10 cellular contexts compared by ENCODE assay signal in genomic region chr22:36010913-36011312, GRCh38. TPM values are rescaled to one million over a fixed set of nuclear protein-coding genes. Genes with fewer than 3 reads are reported as not detected.
DNase-seq lines count a peak whose midpoint lies in the region; ATAC-seq and TF ChIP-seq lines count a peak whose summit lies in the region.
"Had no signal": no experiment of that assay in that cellular context is flagged by ENCODE, and none has a peak within 500 bp of the region (broad histone marks: within the 10 kb centered on the region; RNA-seq: fewer than 3 reads in every experiment).

No MANE protein-coding gene starts in this region.

- H3K4me3 ChIP-seq in RWPE2 (ENCODE audit: severe bottlenecking) (no peak overlapping the region), psoas muscle (no peak overlapping the region), ovary (no peak overlapping the region)

- H3K27ac ChIP-seq in RWPE2 (ENCODE audit: poor library complexity, severe bottlenecking) (no peak overlapping the region), psoas muscle (no peak overlapping the region), ovary (peak overlapping the region in 1 of 2 donors; percentile 19)

- H3K36me3 ChIP-seq in RWPE2 (ENCODE audit: low read depth) (no peaks in the 10 kb centered on the region), psoas muscle (ENCODE audit: insufficient read depth in 1 of 2, low read depth in 1 of 2) (no peaks in the 10 kb centered on the region), ovary (no peaks in the 10 kb centered on the region)

- TF ChIP-seq EP300 in ovary (IDR thresholded peaks at IDR 0.05) = no peak

- DNase-seq in EH (ENCODE audit: low read depth) = peak; percentile 88
- no peak for DNase-seq in RWPE2 (ENCODE audit: low spot score)
- peak; percentile 61 for DNase-seq in fibroblast of the conjunctiva (ENCODE audit: low read depth)
- no peak for DNase-seq in psoas muscle
- DNase-seq in NCI-H1048 (lab: John Stamatoyannopoulos, UW) = no peak
- no peak for DNase-seq in NCI-H1105 treated with DMSO at 0.1 percent for 48 hours (lab: John Stamatoyannopoulos, UW)
- DNase-seq in ovary = no peak
- DNase-seq: effector CD4-positive, alpha-beta T cell; kidney glomerular epithelial cell had no signal

- H3K27me3 ChIP-seq in RWPE2 (ENCODE audit: insufficient read depth, poor library complexity, severe bottlenecking) (no peaks in the 10 kb centered on the region), psoas muscle (ENCODE audit: insufficient read depth in 3 of 3, low read length in 2 of 3) (no peaks in the 10 kb centered on the region), ovary (no peaks in the 10 kb centered on the region)

- H3K4me1 ChIP-seq in RWPE2 (ENCODE audit: insufficient read depth, poor library complexity, severe bottlenecking) (peaks cover 17% of the 10 kb centered on the region), psoas muscle (peaks cover 22% of the 10 kb centered on the region), ovary (ENCODE audit: insufficient read depth) (peaks cover 30% of the 10 kb centered on the region)

- intact Hi-C loops in psoas muscle (cut with DNase I) = no loop called here
- intact Hi-C loops in ovary (cut with DNase I) = no loop called here

- 82 to 86% (median 85%) methylated on average over 3 of the region's 3 CpGs for WGBS in psoas muscle, 3 donors
- WGBS in ovary, 3 donors = 60 to 79% (median 78%) methylated on average over 3 of the region's 3 CpGs

- no peak for TF ChIP-seq CTCF in RWPE2 (IDR thresholded peaks at IDR 0.05; ENCODE audit: poor library complexity, severe bottlenecking)
- TF ChIP-seq CTCF in psoas muscle (IDR thresholded peaks at IDR 0.05) = no peak
- no peak for TF ChIP-seq CTCF in ovary (IDR thresholded peaks at IDR 0.05)

- peak; percentile 84 for ATAC-seq in RWPE2 (ENCODE audit: low read depth)
- ATAC-seq in psoas muscle = peak; percentile 42 to 64 (median 51)
- ATAC-seq in GM21619 (IDR thresholded peaks at IDR 0.05; ENCODE audit: unreplicated experiment) = no peak

- no peaks in the 10 kb centered on the region for H3K9me3 ChIP-seq in RWPE2 (ENCODE audit: severe bottlenecking)
- H3K9me3 ChIP-seq in psoas muscle = no peaks in the 10 kb centered on the region
- no peaks in the 10 kb centered on the region for H3K9me3 ChIP-seq in ovary

- TF ChIP-seq POLR2A in ovary (IDR thresholded peaks at IDR 0.05) = no peak

RNA-seq across cellular contexts. Expression of gene RBFOX2, which starts 17.7 kb away (rescaled TPM):
- 10 to 100 TPM; 28.4 to 50.4 (median 36.8) TPM for total RNA-seq in psoas muscle
- 10 to 100 TPM in 2 of 3 donors, 1 to 10 TPM in 1; 7.7 to 20.5 (median 10.4) TPM for polyA plus RNA-seq in psoas muscle
- total RNA-seq in ovary = 100 to 1,000 TPM in 5 of 7 donors, 10 to 100 TPM in 2; 71.1 to 137 (median 128) TPM
- 100 to 1,000 TPM in 1 of 2 donors, 10 to 100 TPM in 1; 68.7 to 140 TPM for polyA plus RNA-seq in ovary

Comparison
In these comparisons a context has a peak if more than half of its experiments do, and no peak if none do; other contexts are left out.
1. DNase-seq: peak in EH (single experiment) and fibroblast of the conjunctiva (single experiment); none in RWPE2 (single experiment), psoas muscle (0 of 2), NCI-H1048 (single experiment), NCI-H1105 treated with DMSO at 0.1 percent for 48 hours (single experiment) and ovary (0 of 5).